Comparison of ENCODE assay signal across 8 cellular contexts in the genomic region with DNA sequence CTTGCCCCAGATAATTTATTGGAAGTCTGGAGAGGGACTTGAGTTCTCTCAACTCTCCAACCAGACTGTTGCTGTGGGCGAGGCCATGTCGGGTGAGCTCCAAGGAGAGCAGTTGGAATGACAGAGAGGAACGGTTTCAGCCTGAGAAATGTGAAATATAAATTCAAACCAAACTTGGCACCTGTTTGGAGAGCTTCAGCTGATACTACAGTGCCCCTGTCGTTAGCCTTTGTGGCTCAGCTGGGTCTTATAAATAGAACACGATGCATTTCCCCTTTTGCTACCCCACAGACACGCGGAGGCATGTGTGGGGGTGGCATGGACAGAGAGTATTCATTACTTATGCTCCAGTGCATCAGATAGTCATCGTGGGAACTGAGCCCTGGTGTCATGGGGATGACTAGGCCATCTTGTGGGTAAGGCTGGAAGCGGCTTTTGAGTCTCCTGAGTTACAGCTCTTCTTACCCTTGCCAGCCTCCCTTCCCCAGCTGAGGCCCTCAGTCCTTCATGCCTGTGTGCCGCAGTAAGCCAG. TPM values are rescaled to one million over a fixed set of nuclear protein-coding genes. Genes with fewer than 3 reads are reported as not detected.
A peak's percentile ranks its signal among the peaks of the same experiment; 100 is the strongest.
DNase-seq lines count a peak whose midpoint lies in the region; ATAC-seq and TF ChIP-seq lines count a peak whose summit lies in the region.

No MANE protein-coding gene starts in this region.

- peaks cover 25 to 81% (median 69%) of the 10 kb centered on the region in 5 donors for H3K4me1 ChIP-seq in subcutaneous abdominal adipose tissue (ENCODE audit: control insufficient read depth in 5 of 5, insufficient read depth in 5 of 5, low read length in 5 of 5)

- no peaks in the 10 kb centered on the region for H3K36me3 ChIP-seq in subcutaneous abdominal adipose tissue (ENCODE audit: control insufficient read depth in 5 of 5, insufficient read depth in 5 of 5, low read length in 5 of 5)

- TF ChIP-seq CTCF in AG09319 (IDR thresholded peaks at IDR 0.05; ENCODE audit: low read depth, low read length) (peak; percentile 29), cardiac fibroblast (IDR thresholded peaks at IDR 0.05; ENCODE audit: low read depth, low read length) (peak; percentile 16)

- H3K27ac ChIP-seq in subcutaneous abdominal adipose tissue (ENCODE audit: low read depth, low read length) = peak overlapping the region; percentile 80

- H3K9me3 ChIP-seq in subcutaneous abdominal adipose tissue (ENCODE audit: control insufficient read depth in 5 of 5, low read length in 5 of 5) = no peaks in the 10 kb centered on the region

- no peak for DNase-seq in AG09319 (ENCODE audit: extremely low read depth, low read depth)
- peak; percentile 85 for DNase-seq in SKM-1 treated with dmso at 0.1 percent for 144 hours (lab: John Stamatoyannopoulos, UW; ENCODE audit: unreplicated experiment)
- DNase-seq in cardiac fibroblast (ENCODE audit: low read depth in 2 of 2) = peak; percentile 75 to 82
- peak; percentile 18 to 71 for DNase-seq in lung microvascular endothelial cell (ENCODE audit: low read depth in 2 of 2)
- no peak for DNase-seq in 8988T

- no peaks in the 10 kb centered on the region for H3K27me3 ChIP-seq in subcutaneous abdominal adipose tissue (ENCODE audit: control insufficient read depth in 5 of 5, insufficient read depth in 4 of 5, low read length in 5 of 5)

- no peak overlapping the region for H3K4me3 ChIP-seq in cardiac fibroblast (replicated peaks in 1 of 2; ENCODE audit: low read depth in 2 of 2, low read length in 2 of 2)
- H3K4me3 ChIP-seq in subcutaneous abdominal adipose tissue (ENCODE audit: low read depth in 1 of 5, low read length in 5 of 5) = peak overlapping the region in 3 of 5 donors; percentile 7 to 17 (median 17)

- ATAC-seq in GM18909 (IDR thresholded peaks at IDR 0.05; ENCODE audit: poor library complexity, unreplicated experiment) (peak; percentile 51), HG03159 (IDR thresholded peaks at IDR 0.05; ENCODE audit: unreplicated experiment) (peak; percentile 43)

- H3K9ac ChIP-seq in subcutaneous abdominal adipose tissue (ENCODE audit: low read length in 5 of 5) = peak overlapping the region in 2 of 5 donors; percentile 15 to 79

RNA-seq across cellular contexts. Expression of gene SMAD3, which starts 15.6 kb away (rescaled TPM):
- total RNA-seq in lung microvascular endothelial cell = 5.4 and 12.0 TPM in 2 replicates

Comparison
In these comparisons a context has a peak if more than half of its experiments do, and no peak if none do; other contexts are left out.
1. DNase-seq: peak in SKM-1 treated with dmso at 0.1 percent for 144 hours (single experiment), cardiac fibroblast (2 of 2) and lung microvascular endothelial cell (2 of 2); none in AG09319 (single experiment) and 8988T (single experiment).
2. H3K4me3 ChIP-seq: peak in subcutaneous abdominal adipose tissue (3 of 5); none in cardiac fibroblast (0 of 2).